In genomic region chr9:136923881-136924280, GRCh38 we compare ENCODE assay signal across 1 cellular context.
A peak's percentile ranks its signal among the peaks of the same experiment; 100 is the strongest.
TF ChIP-seq lines count a peak whose summit lies in the region.

No MANE protein-coding gene starts in this region.

TF ChIP-seq in K562, 482 proteins besides CTCF, POLR2A, EP300 and RAD21:
- no peak for TF ChIP-seq ZFPM2 (CRISPR knock-in tag; IDR thresholded peaks at IDR 0.05)
- TF ChIP-seq CBX1 (IDR thresholded peaks at IDR 0.05; ENCODE audit: low read depth) = no peak
- no peak for TF ChIP-seq ZZZ3 (IDR thresholded peaks at IDR 0.05)
- 0 out of 2 replicates have a peak, but pooled peaks have one; percentile 33 for TF ChIP-seq POLR2G (IDR thresholded peaks at IDR 0.05; ENCODE audit: low read depth, low read length)
- no peak for TF ChIP-seq ZNF699 (CRISPR knock-in tag; IDR thresholded peaks at IDR 0.05; ENCODE audit: insufficient replicate concordance)
- no peak for TF ChIP-seq CSDE1 (IDR thresholded peaks at IDR 0.05)
- no peak for TF ChIP-seq PYGO2 (tag; IDR thresholded peaks at IDR 0.05)
